ENCODE assay signal across 1 cellular context in the genomic region with DNA sequence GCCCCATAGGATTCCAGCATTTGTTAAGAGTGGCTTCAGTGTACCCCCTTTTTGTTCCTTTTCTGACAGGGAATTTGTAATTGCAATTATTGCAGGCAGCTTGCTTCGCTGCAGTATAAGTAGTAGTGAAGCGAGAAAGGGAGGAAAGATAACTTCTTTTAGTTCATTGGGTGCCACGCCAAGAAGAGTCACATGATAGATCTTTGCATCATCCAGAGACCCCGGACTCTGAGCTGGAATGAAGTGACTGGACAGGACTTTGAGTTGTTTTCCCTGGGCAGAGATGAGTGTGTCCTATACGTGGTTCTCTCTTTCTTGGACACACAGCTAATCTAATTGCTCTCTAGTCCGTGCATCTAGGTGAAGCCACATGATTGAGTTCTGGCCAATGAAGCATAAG.
TF ChIP-seq lines count a peak whose summit lies in the region.

No MANE protein-coding gene starts in this region.

TF ChIP-seq in HepG2, 621 proteins besides CTCF, POLR2A, EP300 and RAD21 (continued from another document and continues in another):
- TF ChIP-seq CREB1 (IDR thresholded peaks at IDR 0.05) (no peak), CREB1 (CRISPR knock-in tag; IDR thresholded peaks at IDR 0.05) (no peak), SCMH1 (CRISPR knock-in tag; IDR thresholded peaks at IDR 0.05; ENCODE audit: borderline replicate concordance) (no peak), ZFP36 (IDR thresholded peaks at IDR 0.05; ENCODE audit: borderline replicate concordance, low read depth, low read length, partially characterized antibody) (no peak), ZNF850 (CRISPR knock-in tag; conservative IDR thresholded peaks at IDR 0.05) (no peak), CEBPB (IDR thresholded peaks at IDR 0.05; ENCODE audit: borderline replicate concordance, low read depth, low read length) (peak; percentile 77), PTBP1 (IDR thresholded peaks at IDR 0.05; ENCODE audit: low read depth, low read length, poor library complexity, severe bottlenecking) (no peak), ZBTB20 (CRISPR knock-in tag; IDR thresholded peaks at IDR 0.05; ENCODE audit: borderline replicate concordance, low read depth) (no peak; the same call in 1 of the 2 replicates), ELF1 (CRISPR knock-in tag; IDR thresholded peaks at IDR 0.05) (no peak), SP4 (CRISPR knock-in tag; IDR thresholded peaks at IDR 0.05) (no peak), ADNP (CRISPR knock-in tag; IDR thresholded peaks at IDR 0.05) (no peak), NFKBIZ (CRISPR knock-in tag; IDR thresholded peaks at IDR 0.05) (no peak), SMAD3 (CRISPR knock-in tag; IDR thresholded peaks at IDR 0.05) (0 out of 2 replicates have a peak, but pooled peaks have one; percentile 36), ZBTB42 (CRISPR knock-in tag; IDR thresholded peaks at IDR 0.05) (no peak), ZFYVE20 (CRISPR knock-in tag; IDR thresholded peaks at IDR 0.05; ENCODE audit: borderline replicate concordance, low read depth) (no peak), EEA1 (CRISPR knock-in tag; IDR thresholded peaks at IDR 0.05; ENCODE audit: borderline replicate concordance) (no peak), SIX1 (CRISPR knock-in tag; IDR thresholded peaks at IDR 0.05; ENCODE audit: borderline replicate concordance) (no peak), HOXA5 (CRISPR knock-in tag; IDR thresholded peaks at IDR 0.05) (no peak), SALL1 (CRISPR knock-in tag; IDR thresholded peaks at IDR 0.05) (peak; percentile 22; the same call in 1 of the 2 replicates), KDM4B (CRISPR knock-in tag; IDR thresholded peaks at IDR 0.05) (no peak), FUBP1 (CRISPR knock-in tag; IDR thresholded peaks at IDR 0.05; ENCODE audit: borderline replicate concordance) (no peak), DMTF1 (CRISPR knock-in tag; IDR thresholded peaks at IDR 0.05) (no peak), HNRNPL (IDR thresholded peaks at IDR 0.05; ENCODE audit: low read depth, low read length) (no peak), HIVEP1 (CRISPR knock-in tag; IDR thresholded peaks at IDR 0.05) (no peak), HDAC6 (IDR thresholded peaks at IDR 0.05; ENCODE audit: low read depth, low read length) (no peak), ZBTB44 (CRISPR knock-in tag; IDR thresholded peaks at IDR 0.05) (no peak), ZNF660 (CRISPR knock-in tag; IDR thresholded peaks at IDR 0.05; ENCODE audit: borderline replicate concordance, low read depth) (no peak), ZNF580 (CRISPR knock-in tag; IDR thresholded peaks at IDR 0.05; ENCODE audit: borderline replicate concordance, low read depth) (no peak), NCOA5 (CRISPR knock-in tag; IDR thresholded peaks at IDR 0.05) (no peak)
- TF ChIP-seq, protein P1, sequence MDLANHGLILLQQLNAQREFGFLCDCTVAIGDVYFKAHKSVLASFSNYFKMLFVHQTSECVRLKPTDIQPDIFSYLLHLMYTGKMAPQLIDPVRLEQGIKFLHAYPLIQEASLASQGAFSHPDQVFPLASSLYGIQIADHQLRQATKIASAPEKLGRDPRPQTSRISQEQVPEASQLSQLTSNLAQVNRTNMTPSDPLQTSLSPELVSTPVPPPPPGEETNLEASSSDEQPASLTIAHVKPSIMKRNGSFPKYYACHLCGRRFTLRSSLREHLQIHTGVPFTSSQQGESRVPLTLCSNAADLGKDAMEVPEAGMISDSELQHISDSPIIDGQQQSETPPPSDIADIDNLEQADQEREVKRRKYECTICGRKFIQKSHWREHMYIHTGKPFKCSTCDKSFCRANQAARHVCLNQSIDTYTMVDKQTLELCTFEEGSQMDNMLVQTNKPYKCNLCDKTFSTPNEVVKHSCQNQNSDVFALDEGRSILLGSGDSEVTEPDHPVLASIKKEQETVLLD (CRISPR knock-in tag; IDR thresholded peaks at IDR 0.05; ENCODE audit: low read depth), result no peak
- TF ChIP-seq, protein P2, sequence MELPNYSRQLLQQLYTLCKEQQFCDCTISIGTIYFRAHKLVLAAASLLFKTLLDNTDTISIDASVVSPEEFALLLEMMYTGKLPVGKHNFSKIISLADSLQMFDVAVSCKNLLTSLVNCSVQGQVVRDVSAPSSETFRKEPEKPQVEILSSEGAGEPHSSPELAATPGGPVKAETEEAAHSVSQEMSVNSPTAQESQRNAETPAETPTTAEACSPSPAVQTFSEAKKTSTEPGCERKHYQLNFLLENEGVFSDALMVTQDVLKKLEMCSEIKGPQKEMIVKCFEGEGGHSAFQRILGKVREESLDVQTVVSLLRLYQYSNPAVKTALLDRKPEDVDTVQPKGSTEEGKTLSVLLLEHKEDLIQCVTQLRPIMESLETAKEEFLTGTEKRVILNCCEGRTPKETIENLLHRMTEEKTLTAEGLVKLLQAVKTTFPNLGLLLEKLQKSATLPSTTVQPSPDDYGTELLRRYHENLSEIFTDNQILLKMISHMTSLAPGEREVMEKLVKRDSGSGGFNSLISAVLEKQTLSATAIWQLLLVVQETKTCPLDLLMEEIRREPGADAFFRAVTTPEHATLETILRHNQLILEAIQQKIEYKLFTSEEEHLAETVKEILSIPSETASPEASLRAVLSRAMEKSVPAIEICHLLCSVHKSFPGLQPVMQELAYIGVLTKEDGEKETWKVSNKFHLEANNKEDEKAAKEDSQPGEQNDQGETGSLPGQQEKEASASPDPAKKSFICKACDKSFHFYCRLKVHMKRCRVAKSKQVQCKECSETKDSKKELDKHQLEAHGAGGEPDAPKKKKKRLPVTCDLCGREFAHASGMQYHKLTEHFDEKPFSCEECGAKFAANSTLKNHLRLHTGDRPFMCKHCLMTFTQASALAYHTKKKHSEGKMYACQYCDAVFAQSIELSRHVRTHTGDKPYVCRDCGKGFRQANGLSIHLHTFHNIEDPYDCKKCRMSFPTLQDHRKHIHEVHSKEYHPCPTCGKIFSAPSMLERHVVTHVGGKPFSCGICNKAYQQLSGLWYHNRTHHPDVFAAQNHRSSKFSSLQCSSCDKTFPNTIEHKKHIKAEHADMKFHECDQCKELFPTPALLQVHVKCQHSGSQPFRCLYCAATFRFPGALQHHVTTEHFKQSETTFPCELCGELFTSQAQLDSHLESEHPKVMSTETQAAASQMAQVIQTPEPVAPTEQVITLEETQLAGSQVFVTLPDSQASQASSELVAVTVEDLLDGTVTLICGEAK (IDR thresholded peaks at IDR 0.05), result no peak
- TF ChIP-seq, protein P2 (CRISPR knock-in tag; IDR thresholded peaks at IDR 0.05), result no peak; the same call in 1 of the 2 replicates
- TF ChIP-seq, protein P3, sequence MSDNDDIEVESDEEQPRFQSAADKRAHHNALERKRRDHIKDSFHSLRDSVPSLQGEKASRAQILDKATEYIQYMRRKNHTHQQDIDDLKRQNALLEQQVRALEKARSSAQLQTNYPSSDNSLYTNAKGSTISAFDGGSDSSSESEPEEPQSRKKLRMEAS (IDR thresholded peaks at IDR 0.05), result peak; percentile 22; the same call in 1 of the 2 replicates
- TF ChIP-seq, protein P4, sequence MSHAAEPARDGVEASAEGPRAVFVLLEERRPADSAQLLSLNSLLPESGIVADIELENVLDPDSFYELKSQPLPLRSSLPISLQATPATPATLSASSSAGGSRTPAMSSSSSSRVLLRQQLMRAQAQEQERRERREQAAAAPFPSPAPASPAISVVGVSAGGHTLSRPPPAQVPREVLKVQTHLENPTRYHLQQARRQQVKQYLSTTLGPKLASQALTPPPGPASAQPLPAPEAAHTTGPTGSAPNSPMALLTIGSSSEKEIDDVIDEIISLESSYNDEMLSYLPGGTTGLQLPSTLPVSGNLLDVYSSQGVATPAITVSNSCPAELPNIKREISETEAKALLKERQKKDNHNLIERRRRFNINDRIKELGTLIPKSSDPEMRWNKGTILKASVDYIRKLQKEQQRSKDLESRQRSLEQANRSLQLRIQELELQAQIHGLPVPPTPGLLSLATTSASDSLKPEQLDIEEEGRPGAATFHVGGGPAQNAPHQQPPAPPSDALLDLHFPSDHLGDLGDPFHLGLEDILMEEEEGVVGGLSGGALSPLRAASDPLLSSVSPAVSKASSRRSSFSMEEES (CRISPR knock-in tag; IDR thresholded peaks at IDR 0.05), result peak; percentile 92
- TF ChIP-seq, protein P5, sequence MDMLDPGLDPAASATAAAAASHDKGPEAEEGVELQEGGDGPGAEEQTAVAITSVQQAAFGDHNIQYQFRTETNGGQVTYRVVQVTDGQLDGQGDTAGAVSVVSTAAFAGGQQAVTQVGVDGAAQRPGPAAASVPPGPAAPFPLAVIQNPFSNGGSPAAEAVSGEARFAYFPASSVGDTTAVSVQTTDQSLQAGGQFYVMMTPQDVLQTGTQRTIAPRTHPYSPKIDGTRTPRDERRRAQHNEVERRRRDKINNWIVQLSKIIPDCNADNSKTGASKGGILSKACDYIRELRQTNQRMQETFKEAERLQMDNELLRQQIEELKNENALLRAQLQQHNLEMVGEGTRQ (IDR thresholded peaks at IDR 0.05; ENCODE audit: low read depth, low read length), result peak; percentile 61
- TF ChIP-seq, protein P5 (CRISPR knock-in tag; IDR thresholded peaks at IDR 0.05; ENCODE audit: borderline replicate concordance), result peak; percentile 87; the same call in 1 of the 2 replicates
